1 cellular context compared by ENCODE assay signal in the genomic region with DNA sequence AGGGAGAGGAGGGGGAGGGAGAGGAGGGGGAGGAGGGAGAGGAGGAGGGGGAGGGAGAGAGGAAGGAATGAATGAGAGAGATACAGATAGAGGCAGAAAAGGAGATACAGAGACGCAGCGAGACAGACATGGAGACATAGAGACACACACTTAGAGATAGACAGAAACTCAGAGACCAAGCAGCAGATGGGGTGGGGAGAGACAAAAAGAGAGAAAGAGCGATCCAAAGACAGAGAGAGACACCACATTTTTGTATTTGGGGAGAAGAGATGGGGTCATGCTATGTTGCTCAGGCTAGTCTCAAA.
TF ChIP-seq lines count a peak whose summit lies in the region.

No MANE protein-coding gene starts in this region.

TF ChIP-seq in H1, 55 proteins besides CTCF, POLR2A, EP300 and RAD21:
- TF ChIP-seq POLR2AphosphoS5 (IDR thresholded peaks at IDR 0.05; ENCODE audit: low read depth, low read length), result no peak
- no peak for TF ChIP-seq GTF2F1 (IDR thresholded peaks at IDR 0.05; ENCODE audit: borderline replicate concordance, low read depth, low read length)
- no peak for TF ChIP-seq TEAD4 (IDR thresholded peaks at IDR 0.05; ENCODE audit: low read depth, low read length)
- no peak for TF ChIP-seq GABPA (IDR thresholded peaks at IDR 0.05; ENCODE audit: borderline replicate concordance, insufficient read depth, low read length)
- no peak for TF ChIP-seq KDM1A (IDR thresholded peaks at IDR 0.05; ENCODE audit: borderline replicate concordance, low read length)
- TF ChIP-seq SAP30 (IDR thresholded peaks at IDR 0.05; ENCODE audit: insufficient read depth, insufficient replicate concordance, low read length), result no peak
